ENCODE assay signal across 10 cellular contexts in the genomic region with DNA sequence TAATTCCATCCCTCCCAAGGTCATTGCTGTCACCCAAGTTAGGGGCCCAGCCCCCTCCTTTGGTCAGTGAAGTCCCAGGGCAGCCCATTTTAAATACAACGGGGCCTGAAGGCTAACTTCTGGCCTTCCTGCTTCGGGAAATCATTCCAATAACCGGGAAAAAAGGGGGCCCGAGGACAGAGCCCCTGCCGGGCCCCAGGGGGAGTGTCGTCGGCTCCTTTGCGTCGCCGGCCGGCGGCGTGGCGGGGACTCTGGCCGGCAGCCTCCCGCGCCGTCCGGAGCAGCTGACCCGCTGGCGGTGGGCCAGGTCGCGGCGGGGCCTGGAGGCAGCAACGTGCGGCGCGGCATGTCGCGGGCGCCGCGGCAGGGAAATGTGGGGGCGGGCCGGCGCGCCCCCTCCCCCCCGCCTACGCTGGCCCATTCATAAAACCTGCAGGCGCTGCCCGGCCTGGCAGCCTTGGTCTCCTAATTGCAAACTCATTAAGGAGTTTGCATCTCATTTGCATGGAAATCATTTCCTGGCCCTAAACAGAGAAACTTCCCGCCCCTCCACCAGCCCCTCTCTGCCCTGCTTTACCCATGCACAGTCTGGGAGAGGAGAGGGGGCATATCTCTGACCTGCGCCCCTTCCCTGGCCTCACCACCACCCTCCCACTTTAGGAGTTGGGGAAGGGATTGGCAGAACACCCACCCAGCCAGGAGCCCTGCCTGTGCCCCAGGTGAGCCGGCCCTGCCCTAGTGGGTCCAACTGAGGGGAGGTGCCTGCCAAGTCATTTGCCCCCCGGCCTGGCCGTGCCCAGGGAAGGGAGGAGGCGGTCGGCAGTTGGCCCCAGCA. TPM values are rescaled to one million over a fixed set of nuclear protein-coding genes. Genes with fewer than 3 reads are reported as not detected.
DNase-seq lines count a peak whose midpoint lies in the region; ATAC-seq and TF ChIP-seq lines count a peak whose summit lies in the region.
"Had no signal": no experiment of that assay in that cellular context is flagged by ENCODE, and none has a peak within 500 bp of the region (broad histone marks: within the 10 kb centered on the region; RNA-seq: fewer than 3 reads in every experiment).

No MANE protein-coding gene starts in this region.

- no peak overlapping the region for H2BK5ac ChIP-seq in neuronal stem cell (ENCODE audit: low read length)

- no peak overlapping the region for H3K4me3 ChIP-seq in fibroblast of villous mesenchyme (ENCODE audit: low read depth, low read length)
- peak overlapping the region; percentile 10 to 15 for H3K4me3 ChIP-seq in neuronal stem cell (ENCODE audit: low read length in 2 of 2)

- no peak overlapping the region for H4K91ac ChIP-seq in neuronal stem cell (ENCODE audit: low read depth, low read length, poor library complexity)

- peaks cover 0 to 33% (median 5%) of the 10 kb centered on the region in 3 experiments for H3K27me3 ChIP-seq in neuronal stem cell (ENCODE audit: control insufficient read depth in 3 of 3, insufficient read depth in 3 of 3, low read depth in 1 of 3, low read length in 3 of 3)

- peaks cover 0 to 2% of the 10 kb centered on the region in 2 donors for H3K9me3 ChIP-seq in neuronal stem cell (replicated peaks in 1 of 2; ENCODE audit: control insufficient read depth in 2 of 2, insufficient read depth in 1 of 2, low read depth in 1 of 2, low read length in 2 of 2)
- H3K9me3 ChIP-seq: neutrophil had no signal

- no peak overlapping the region for H4K8ac ChIP-seq in neuronal stem cell (ENCODE audit: low read depth, low read length)

- no CpG with 5 or more reads among the region's 48 CpGs for WGBS in neuronal stem cell (ENCODE audit: extremely low coverage in 2 of 2, insufficient read length in 2 of 2, insufficient replicate concordance in 1 of 2), 2 donors

- H3K4ac ChIP-seq in neuronal stem cell (ENCODE audit: low read length): no peak overlapping the region

- H2AFZ ChIP-seq in neuronal stem cell (ENCODE audit: low read length): peak overlapping the region; percentile 67

- H3K79me1 ChIP-seq in neuronal stem cell (ENCODE audit: low read depth, low read length): peaks cover 2% of the 10 kb centered on the region

- ATAC-seq in HG02678 (IDR thresholded peaks at IDR 0.05; ENCODE audit: unreplicated experiment): no peak
- ATAC-seq in HG02981 (IDR thresholded peaks at IDR 0.05; ENCODE audit: unreplicated experiment): no peak
- ATAC-seq: stimulated activated memory B cell treated with anti-CD40 and anti-IgM and Interleukin-4, amounts not matched to agents 10 μg/mL and 1 μg/mL and 100 μg/mL, for 72 hours had no signal

- H2BK12ac ChIP-seq in neuronal stem cell (ENCODE audit: low read length): no peak overlapping the region

- H3K18ac ChIP-seq in neuronal stem cell (ENCODE audit: low read length): peak overlapping the region; percentile 88

- DNase-seq in COLO829 (ENCODE audit: low spot score) (peak; percentile 53), M059J (ENCODE audit: low read depth) (peak; percentile 52), fibroblast of villous mesenchyme (ENCODE audit: low read depth) (peak; percentile 51), neuronal stem cell (ENCODE audit: low spot score) (no peak), NCI-H146 treated with DMSO at 0.1 percent for 48 hours (lab: John Stamatoyannopoulos, UW; ENCODE audit: unreplicated experiment) (no peak), islet precursor cell (no peak)

- H2BK15ac ChIP-seq in neuronal stem cell (ENCODE audit: low read length): peak overlapping the region; percentile 42

- H3K14ac ChIP-seq in neuronal stem cell (ENCODE audit: low read length): peak overlapping the region; percentile 79

- TF ChIP-seq CTCF in fibroblast of villous mesenchyme (IDR thresholded peaks at IDR 0.05; ENCODE audit: insufficient read depth, low read depth, low read length): peak; percentile 4

- H3K23ac ChIP-seq in neuronal stem cell (ENCODE audit: low read depth, low read length, poor library complexity): peak overlapping the region; percentile 82

- H3K9ac ChIP-seq in neuronal stem cell (ENCODE audit: low read depth, low read length, poor library complexity): peak overlapping the region; percentile 67

- peak overlapping the region; percentile 64 for H2AK5ac ChIP-seq in neuronal stem cell (ENCODE audit: low read depth, low read length)

- peaks cover 0 to 3% of the 10 kb centered on the region in 2 donors for H3K36me3 ChIP-seq in neuronal stem cell (replicated peaks in 1 of 2; ENCODE audit: control insufficient read depth in 2 of 2, insufficient read depth in 2 of 2, low read length in 2 of 2)
- H3K36me3 ChIP-seq: neutrophil had no signal

- H3K4me2 ChIP-seq in neuronal stem cell (ENCODE audit: insufficient read depth, low read length, poor library complexity, severe bottlenecking): peak overlapping the region; percentile 45

- H2BK120ac ChIP-seq in neuronal stem cell (ENCODE audit: low read depth, low read length): no peak overlapping the region

- H3K27ac ChIP-seq in neuronal stem cell (replicated peaks; ENCODE audit: low read length): no peak overlapping the region
- H3K27ac ChIP-seq: neutrophil had no signal

- peaks cover 26 to 35% of the 10 kb centered on the region in 2 donors for H3K4me1 ChIP-seq in neuronal stem cell (ENCODE audit: control insufficient read depth in 2 of 2, insufficient read depth in 1 of 2, low read depth in 1 of 2, low read length in 2 of 2)

RNA-seq across cellular contexts. Expression of gene MRPL14, which starts 50.7 kb away (rescaled TPM):
- 100 and 111 TPM in 2 replicates for total RNA-seq in M059J (2014; rRNA removed; shearing (Covaris generic))
- 47.5 and 51.9 TPM in 2 replicates for total RNA-seq in fibroblast of villous mesenchyme
- 64.6 TPM for polyA plus RNA-seq in neuronal stem cell (2013, experiment 1 of 2)
- polyA plus RNA-seq in neuronal stem cell (2013, experiment 2 of 2): 66.2 TPM

RNA-seq across cellular contexts. Expression of gene TMEM63B, which starts 50.8 kb away (rescaled TPM):
- 32.8 and 45.0 TPM in 2 replicates for total RNA-seq in M059J (2014; rRNA removed; shearing (Covaris generic))
- 21.3 and 32.4 TPM in 2 replicates for total RNA-seq in fibroblast of villous mesenchyme
- 28.8 TPM for polyA plus RNA-seq in neuronal stem cell (2013, experiment 1 of 2)
- 27.4 TPM for polyA plus RNA-seq in neuronal stem cell (2013, experiment 2 of 2)

Comparison
In these comparisons a context has a peak if more than half of its experiments do, and no peak if none do; other contexts are left out.
1. DNase-seq: peak in COLO829 (single experiment), M059J (single experiment) and fibroblast of villous mesenchyme (single experiment); none in neuronal stem cell (single experiment), NCI-H146 treated with DMSO at 0.1 percent for 48 hours (single experiment) and islet precursor cell (single experiment).